In the genomic region with DNA sequence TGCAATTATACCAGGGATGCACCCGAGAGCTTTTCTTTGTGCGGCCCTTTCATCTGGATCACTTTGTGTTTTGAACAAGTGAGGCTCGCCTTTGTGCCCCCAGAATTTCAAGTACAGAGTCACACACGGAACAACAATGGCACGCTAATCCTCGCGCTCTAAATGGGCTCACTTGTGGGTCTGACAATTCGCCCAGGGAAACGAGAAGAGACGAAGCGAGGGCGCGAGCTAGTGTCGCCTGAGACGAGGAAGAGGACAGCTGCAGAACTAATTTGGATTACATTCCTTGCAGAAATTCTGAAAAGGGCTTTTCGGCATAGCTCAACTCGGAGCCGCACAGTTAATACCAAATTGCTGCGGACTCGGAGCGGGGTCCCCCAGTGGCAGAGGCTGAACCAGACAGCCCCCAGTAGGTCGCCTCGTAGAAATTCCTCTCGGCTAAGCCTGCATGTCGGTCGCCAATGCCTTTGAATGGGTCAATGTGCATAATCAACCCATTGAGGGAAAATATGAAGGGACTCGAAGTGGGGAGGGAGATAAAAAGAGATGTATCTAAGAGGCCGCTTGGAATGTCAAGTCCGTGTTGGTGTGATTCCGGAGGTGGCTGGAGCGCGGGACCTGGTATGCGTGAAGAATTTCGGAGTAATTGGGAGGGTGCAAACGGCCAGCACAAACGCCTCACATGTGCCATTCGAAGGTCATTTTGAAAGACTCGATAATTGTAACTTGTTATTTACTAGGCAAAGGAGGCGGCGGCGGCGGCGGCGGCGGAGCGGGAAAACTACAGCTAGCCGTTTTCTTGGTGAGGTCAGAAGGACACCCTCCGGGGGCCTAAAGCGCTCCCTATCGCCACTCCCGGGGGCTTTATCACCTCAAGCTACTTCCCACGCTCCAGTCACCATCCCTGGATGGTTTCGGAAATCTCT, we compare ENCODE assay signal across 8 cellular contexts. TPM values are rescaled to one million over a fixed set of nuclear protein-coding genes. Genes with fewer than 3 reads are reported as not detected.
DNase-seq lines count a peak whose midpoint lies in the region; ATAC-seq and TF ChIP-seq lines count a peak whose summit lies in the region.

No MANE protein-coding gene starts in this region.

- no peak for TF ChIP-seq POLR2A in body of pancreas (IDR thresholded peaks at IDR 0.05)

- no peaks in the 10 kb centered on the region for H3K27me3 ChIP-seq in body of pancreas
- H3K27me3 ChIP-seq in subcutaneous abdominal adipose tissue (ENCODE audit: control insufficient read depth in 5 of 5, insufficient read depth in 4 of 5, low read length in 5 of 5) = peaks cover 0 to 12% (median 5%) of the 10 kb centered on the region in 5 donors

- H3K27ac Mint-ChIP-seq in activated T-cell treated with anti-CD3 and anti-CD28 coated beads, Interleukin-2, amount 50 U/mL, for 72 hours = no peak overlapping the region

- peaks cover 0 to 4% of the 10 kb centered on the region in 2 donors for H3K36me3 Mint-ChIP-seq in activated T-cell treated with anti-CD3 and anti-CD28 coated beads, Interleukin-2, amount 50 U/mL, for 72 hours (ENCODE audit: insufficient read depth in 2 of 2)

- peak overlapping the region in 3 of 5 donors; percentile 71 to 80 (median 73) for H3K9ac ChIP-seq in subcutaneous abdominal adipose tissue (ENCODE audit: low read length in 5 of 5)

- H3K4me1 ChIP-seq in body of pancreas (peaks cover 19% of the 10 kb centered on the region), subcutaneous abdominal adipose tissue (ENCODE audit: control insufficient read depth in 5 of 5, insufficient read depth in 5 of 5, low read length in 5 of 5) (peaks cover 2 to 35% (median 27%) of the 10 kb centered on the region in 5 donors)

- no peak for TF ChIP-seq CTCF in body of pancreas (IDR thresholded peaks at IDR 0.05)

- peaks cover 8% of the 10 kb centered on the region for H3K4me1 Mint-ChIP-seq in activated T-cell treated with anti-CD3 and anti-CD28 coated beads, Interleukin-2, amount 50 U/mL, for 72 hours (ENCODE audit: low read depth)

- intact Hi-C loops in body of pancreas (cut with DNase I) = no loop called here

- no peak for DNase-seq in activated T-cell treated with anti-CD3 and anti-CD28 coated beads, Interleukin-2, amount 50 U/mL, for 72 hours
- DNase-seq in activated T-cell treated with anti-CD3 and anti-CD28 coated beads for 4 hours (no peak), body of pancreas (peak in 3 of 4 donors; percentile 11 to 24 (median 16)), kidney tubule cell (ENCODE audit: low spot score) (peak; percentile 28)

- peak overlapping the region; percentile 27 to 64 for H3K4me3 ChIP-seq in body of pancreas
- H3K4me3 ChIP-seq in subcutaneous abdominal adipose tissue (ENCODE audit: low read depth in 1 of 5, low read length in 5 of 5) = peak overlapping the region; percentile 74 to 89 (median 80)

- H3K9me3 Mint-ChIP-seq in activated T-cell treated with anti-CD3 and anti-CD28 coated beads, Interleukin-2, amount 50 U/mL, for 72 hours = no peaks in the 10 kb centered on the region

- H3K27ac ChIP-seq in body of pancreas = peak overlapping the region in 2 of 4 donors; percentile 69 to 76
- no peak overlapping the region for H3K27ac ChIP-seq in subcutaneous abdominal adipose tissue (ENCODE audit: low read depth, low read length)

- WGBS in body of pancreas, 2 donors = 2% methylated on average over 53 of the region's 53 CpGs

- no peaks in the 10 kb centered on the region for H3K36me3 ChIP-seq in body of pancreas (replicated peaks in 1 of 2; ENCODE audit: insufficient read depth in 1 of 2, low read depth in 2 of 2)
- no peaks in the 10 kb centered on the region for H3K36me3 ChIP-seq in subcutaneous abdominal adipose tissue (ENCODE audit: control insufficient read depth in 5 of 5, insufficient read depth in 5 of 5, low read length in 5 of 5)

- ATAC-seq in activated T-cell treated with anti-CD3 and anti-CD28 coated beads, Interleukin-2, amount 50 U/mL, for 72 hours (replicated peaks in 1 of 2) = no peak
- ATAC-seq in body of pancreas = no peak
- no peak for ATAC-seq in HG02970 (IDR thresholded peaks at IDR 0.05; ENCODE audit: low FRiP score, unreplicated experiment)
- no peak for ATAC-seq in GM19324 (IDR thresholded peaks at IDR 0.05; ENCODE audit: low FRiP score, unreplicated experiment)
- ATAC-seq in GM21390 (IDR thresholded peaks at IDR 0.05; ENCODE audit: unreplicated experiment) = no peak

- H3K9me3 ChIP-seq in body of pancreas (no peaks in the 10 kb centered on the region), subcutaneous abdominal adipose tissue (ENCODE audit: control insufficient read depth in 5 of 5, low read length in 5 of 5) (no peaks in the 10 kb centered on the region)

- H3K27me3 Mint-ChIP-seq in activated T-cell treated with anti-CD3 and anti-CD28 coated beads, Interleukin-2, amount 50 U/mL, for 72 hours (ENCODE audit: low read depth) = peaks cover 50% of the 10 kb centered on the region

- peak overlapping the region; percentile 58 to 67 for H3K4me3 Mint-ChIP-seq in activated T-cell treated with anti-CD3 and anti-CD28 coated beads, Interleukin-2, amount 50 U/mL, for 72 hours

RNA-seq across cellular contexts. Expression of gene ERBB4, which starts 2.0 kb away (rescaled TPM):
- total RNA-seq in activated T-cell treated with anti-CD3 and anti-CD28 coated beads, Interleukin-2, amount 50 U/mL, for 72 hours = not detected
- total RNA-seq in body of pancreas = 1 to 10 TPM; 1.6 to 4.4 TPM

Comparison
In these comparisons a context has a peak if more than half of its experiments do, and no peak if none do; other contexts are left out.
1. DNase-seq: peak in body of pancreas (3 of 4) and kidney tubule cell (single experiment); none in activated T-cell treated with anti-CD3 and anti-CD28 coated beads, Interleukin-2, amount 50 U/mL, for 72 hours (0 of 2) and activated T-cell treated with anti-CD3 and anti-CD28 coated beads for 4 hours (single experiment).